Comparison of ENCODE assay signal across 14 cellular contexts in genomic region chr15:25903024-25903581, GRCh38. TPM values are rescaled to one million over a fixed set of nuclear protein-coding genes. Genes with fewer than 3 reads are reported as not detected.
DNase-seq lines count a peak whose midpoint lies in the region; ATAC-seq and TF ChIP-seq lines count a peak whose summit lies in the region.
"Had no signal": no experiment of that assay in that cellular context is flagged by ENCODE, and none has a peak within 500 bp of the region (broad histone marks: within the 10 kb centered on the region; RNA-seq: fewer than 3 reads in every experiment).

No MANE protein-coding gene starts in this region.

- 62 to 68% methylated on average over 10 of the region's 10 CpGs for whole genome bisulfite sequencing in lower leg skin, 2 donors

- no peaks in the 10 kb centered on the region for H3K9me3 Mint-ChIP-seq in activated CD4-positive, alpha-beta T cell treated with anti-CD3 and anti-CD28 coated beads for 36 hours (ENCODE audit: low read depth)
- no peaks in the 10 kb centered on the region for H3K9me3 Mint-ChIP-seq in activated naive CD8-positive, alpha-beta T cell (ENCODE audit: low read depth)

- peak overlapping the region in 2 of 5 donors; percentile 14 to 55 for H3K9ac ChIP-seq in subcutaneous abdominal adipose tissue (ENCODE audit: low read length in 5 of 5)

- H3K9me3 ChIP-seq in lower lobe of right lung (no peaks in the 10 kb centered on the region), subcutaneous abdominal adipose tissue (ENCODE audit: control insufficient read depth in 5 of 5, low read length in 5 of 5) (no peaks in the 10 kb centered on the region)
- H3K9me3 ChIP-seq: ovary, tibial artery had no signal

- H3K27ac ChIP-seq in lower lobe of right lung (peak overlapping the region; percentile 67), subcutaneous abdominal adipose tissue (ENCODE audit: low read depth, low read length) (peak overlapping the region; percentile 88)
- H3K27ac ChIP-seq: ovary, tibial artery had no signal

- no peak for DNase-seq in activated CD4-positive, alpha-beta T cell treated with anti-CD3 and anti-CD28 coated beads for 36 hours
- no peak for DNase-seq in activated CD4-positive, alpha-beta T cell treated with anti-CD3 and anti-CD28 coated beads, Interleukin-2, amount 50 U/mL, for 4 hours
- DNase-seq in lower lobe of right lung, result peak; percentile 77
- DNase-seq in amniotic stem cell (lab: John Stamatoyannopoulos, UW), result no peak
- no peak for DNase-seq in NCI-H1436 treated with DMSO at 0.1 percent for 48 hours (lab: John Stamatoyannopoulos, UW)
- no peak for DNase-seq in lower leg skin (ENCODE audit: low spot score in 2 of 2)
- DNase-seq: activated CD4-positive, alpha-beta T cell treated with anti-CD3 and anti-CD28 coated beads, Interleukin-2, amount 50 U/mL, for 1 hour; DMS79 treated with DMSO at 0.1 percent for 48 hours; NCI-H345; ovary; tibial artery had no signal

- no peak for TF ChIP-seq POLR2A in lower leg skin (IDR thresholded peaks at IDR 0.05)

- H3K4me1 Mint-ChIP-seq in activated CD4-positive, alpha-beta T cell treated with anti-CD3 and anti-CD28 coated beads for 36 hours, result peaks cover 16% of the 10 kb centered on the region
- peaks cover 25% of the 10 kb centered on the region for H3K4me1 Mint-ChIP-seq in activated naive CD8-positive, alpha-beta T cell (ENCODE audit: low read depth)

- no peak overlapping the region for H3K4me3 ChIP-seq in lower lobe of right lung
- no peak overlapping the region for H3K4me3 ChIP-seq in subcutaneous abdominal adipose tissue (ENCODE audit: low read depth in 1 of 5, low read length in 5 of 5)
- H3K4me3 ChIP-seq in lower leg skin (ENCODE audit: low read depth, poor library complexity, severe bottlenecking), result no peak overlapping the region
- H3K4me3 ChIP-seq: ovary, tibial artery had no signal

- POLR2A ChIA-PET in activated CD4-positive, alpha-beta T cell treated with anti-CD3 and anti-CD28 coated beads for 36 hours (lab: Charles Lee), result interaction anchor here (0.8 kb wide), 1 partner anchor 369 kb away, joined by 3 read pairs; no protein-coding TSS in a partner anchor

- no peak for ATAC-seq in activated CD4-positive, alpha-beta T cell treated with anti-CD3 and anti-CD28 coated beads for 36 hours
- ATAC-seq in lower lobe of right lung, result peak; percentile 77 to 88

- CTCF ChIA-PET in activated CD4-positive, alpha-beta T cell treated with anti-CD3 and anti-CD28 coated beads for 36 hours (lab: Charles Lee), result interaction anchor here (1.1 to 1.5 kb wide), 2 partner anchors 8 to 25 kb away, joined by 3 to 4 read pairs; no protein-coding TSS in a partner anchor

- H3K36me3 ChIP-seq in lower lobe of right lung (no peaks in the 10 kb centered on the region), subcutaneous abdominal adipose tissue (ENCODE audit: control insufficient read depth in 5 of 5, insufficient read depth in 5 of 5, low read length in 5 of 5) (no peaks in the 10 kb centered on the region)
- H3K36me3 ChIP-seq: ovary, tibial artery had no signal

- H3K27me3 ChIP-seq in lower lobe of right lung (ENCODE audit: low read depth) (no peaks in the 10 kb centered on the region), subcutaneous abdominal adipose tissue (ENCODE audit: control insufficient read depth in 5 of 5, insufficient read depth in 4 of 5, low read length in 5 of 5) (no peaks in the 10 kb centered on the region)
- H3K27me3 ChIP-seq: ovary, tibial artery had no signal

- intact Hi-C loops in activated CD4-positive, alpha-beta T cell treated with anti-CD3 and anti-CD28 coated beads for 36 hours (cut with DNase I, micrococcal nuclease), result no loop called here
- intact Hi-C loops in lower lobe of right lung (cut with DNase I) (no loop called here), lower leg skin (cut with DNase I; ENCODE audit: low total_unique reads) (no loop called here)

- peak overlapping the region; percentile 12 for H3K27ac Mint-ChIP-seq in activated CD4-positive, alpha-beta T cell treated with anti-CD3 and anti-CD28 coated beads for 36 hours
- H3K27ac Mint-ChIP-seq in activated naive CD8-positive, alpha-beta T cell, result peak overlapping the region; percentile 48

- no peaks in the 10 kb centered on the region for H3K27me3 Mint-ChIP-seq in activated CD4-positive, alpha-beta T cell treated with anti-CD3 and anti-CD28 coated beads for 36 hours
- H3K27me3 Mint-ChIP-seq in activated naive CD8-positive, alpha-beta T cell, result no peaks in the 10 kb centered on the region

- H3K4me1 ChIP-seq in lower lobe of right lung (peaks cover 28% of the 10 kb centered on the region), subcutaneous abdominal adipose tissue (ENCODE audit: control insufficient read depth in 5 of 5, insufficient read depth in 5 of 5, low read length in 5 of 5) (peaks cover 16 to 59% (median 51%) of the 10 kb centered on the region in 5 donors)
- H3K4me1 ChIP-seq: tibial artery had no signal

- TF ChIP-seq CTCF in lower lobe of right lung (IDR thresholded peaks at IDR 0.05), result no peak
- no peak for TF ChIP-seq CTCF in lower leg skin (IDR thresholded peaks at IDR 0.05)

- no peak overlapping the region for H3K4me3 Mint-ChIP-seq in activated CD4-positive, alpha-beta T cell treated with anti-CD3 and anti-CD28 coated beads for 36 hours
- H3K4me3 Mint-ChIP-seq in activated naive CD8-positive, alpha-beta T cell, result peak overlapping the region; percentile 35

- H3K36me3 Mint-ChIP-seq in activated CD4-positive, alpha-beta T cell treated with anti-CD3 and anti-CD28 coated beads for 36 hours (ENCODE audit: low read depth), result no peaks in the 10 kb centered on the region
- H3K36me3 Mint-ChIP-seq in activated naive CD8-positive, alpha-beta T cell, result no peaks in the 10 kb centered on the region

RNA-seq across cellular contexts. Expression of gene ATP10A, which starts 40.0 kb away (rescaled TPM):
- 10 to 100 TPM; 20.5 to 22.4 TPM for total RNA-seq in activated CD4-positive, alpha-beta T cell treated with anti-CD3 and anti-CD28 coated beads for 36 hours
- total RNA-seq in lower lobe of right lung, result 43.5 TPM
- 1 to 10 TPM; 1.6 to 8.2 (median 3.7) TPM for total RNA-seq in lower leg skin
- total RNA-seq: A673 had no signal
